Comparison of ENCODE assay signal across 8 cellular contexts in the genomic region with DNA sequence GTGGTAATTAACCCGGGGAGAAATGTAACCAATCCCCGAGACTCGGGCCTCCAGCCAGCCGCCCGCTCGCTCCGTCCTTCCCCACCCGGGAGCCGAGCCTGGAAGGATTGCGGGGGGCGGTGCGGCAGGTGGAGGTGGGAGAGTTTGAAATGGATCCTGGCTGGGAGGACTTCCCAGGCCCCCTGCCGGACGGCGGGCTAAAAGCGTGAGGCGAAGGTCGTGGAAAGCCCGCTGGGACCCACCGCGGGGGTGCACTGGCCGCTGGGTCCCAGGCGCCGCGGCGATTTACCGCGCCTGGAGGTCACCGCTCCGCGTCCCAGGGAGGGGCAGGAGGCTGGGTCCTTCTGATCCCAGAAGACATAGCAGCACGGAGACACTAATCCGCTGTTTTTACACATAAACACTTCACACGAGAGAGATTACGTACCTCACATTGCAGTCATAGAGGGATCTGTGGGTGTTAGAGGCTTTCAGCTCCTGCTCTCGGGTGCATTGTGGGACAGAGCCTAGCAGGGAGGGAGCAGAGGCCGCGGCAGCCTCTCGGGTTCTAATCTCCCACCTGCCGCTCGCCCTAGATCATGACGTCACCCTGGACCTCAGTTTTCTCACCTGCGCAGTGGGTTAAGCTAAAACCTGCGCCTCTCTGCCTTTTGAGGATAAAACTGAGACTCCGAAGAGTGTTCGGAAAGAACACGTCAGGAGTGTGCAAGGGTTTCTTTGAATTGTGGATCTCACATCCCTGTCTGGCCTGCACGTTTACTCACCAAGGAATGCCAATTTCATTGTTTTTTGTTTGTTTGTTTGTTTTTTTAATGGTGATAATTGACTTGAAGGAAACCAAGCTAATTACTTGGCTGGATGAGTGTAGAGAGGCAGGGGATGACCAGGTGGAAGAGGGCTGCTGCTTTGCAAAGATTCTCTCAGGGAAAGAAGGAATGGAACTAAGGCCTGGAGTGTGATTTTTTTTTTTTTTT. TPM values are rescaled to one million over a fixed set of nuclear protein-coding genes. Genes with fewer than 3 reads are reported as not detected.
A peak's percentile ranks its signal among the peaks of the same experiment; 100 is the strongest.
DNase-seq lines count a peak whose midpoint lies in the region; ATAC-seq and TF ChIP-seq lines count a peak whose summit lies in the region.

No MANE protein-coding gene starts in this region.

- no peak overlapping the region for H2BK120ac ChIP-seq in mesenchymal stem cell (ENCODE audit: low read depth, low read length)

- no peak overlapping the region for H3K4ac ChIP-seq in mesenchymal stem cell (ENCODE audit: low read depth in 1 of 2, low read length in 2 of 2)

- peak overlapping the region; percentile 87 for H3K4me3 Mint-ChIP-seq in HFFc6
- peak overlapping the region; percentile 78 for H3K4me3 Mint-ChIP-seq in stimulated activated effector memory CD8-positive, alpha-beta T cell treated with anti-CD3 and anti-CD28 coated beads, Interleukin-12 subunit alpha, Interleukin-12 subunit beta, amount 100 ng/mL, for 72 hours

- peak overlapping the region; percentile 40 for H2BK5ac ChIP-seq in mesenchymal stem cell (ENCODE audit: low read depth, low read length, poor library complexity, severe bottlenecking)

- no peak overlapping the region for H3K14ac ChIP-seq in mesenchymal stem cell (ENCODE audit: low read length in 2 of 2)

- H2BK15ac ChIP-seq in mesenchymal stem cell (ENCODE audit: low read depth, poor library complexity, severe bottlenecking), result no peak overlapping the region

- peak overlapping the region; percentile 91 for H2AFZ ChIP-seq in mesenchymal stem cell (ENCODE audit: low read depth, low read length)

- peak overlapping the region in 1 of 2 experiments; percentile 70 for H2BK12ac ChIP-seq in mesenchymal stem cell (ENCODE audit: low read length in 2 of 2)

- H3K4me3 ChIP-seq in dorsolateral prefrontal cortex (peak overlapping the region; percentile 59 to 98 (median 80)), mesenchymal stem cell (ENCODE audit: insufficient read depth in 1 of 2, low read depth in 1 of 2, low read length in 2 of 2) (peak overlapping the region; percentile 65 to 85)

- no peaks in the 10 kb centered on the region for H3K9me3 Mint-ChIP-seq in HFFc6
- H3K9me3 Mint-ChIP-seq in stimulated activated effector memory CD8-positive, alpha-beta T cell treated with anti-CD3 and anti-CD28 coated beads, Interleukin-12 subunit alpha, Interleukin-12 subunit beta, amount 100 ng/mL, for 72 hours, result no peaks in the 10 kb centered on the region

- no peaks in the 10 kb centered on the region for H3K36me3 ChIP-seq in mesenchymal stem cell (ENCODE audit: control insufficient read depth in 1 of 2, insufficient read depth in 2 of 2, low read depth in 1 of 2, low read length in 2 of 2)

- TF ChIP-seq CTCF in HFFc6 (IDR thresholded peaks at IDR 0.05), result peak; percentile 70
- TF ChIP-seq CTCF in dorsolateral prefrontal cortex (IDR thresholded peaks at IDR 0.05 in 54 of 56, conservative IDR thresholded peaks at IDR 0.05 in 2 of 56; ENCODE audit: low read depth in 1 of 56, partially characterized antibody in 56 of 56), result peak in 27 of 56 donors; percentile 1 to 44 (median 24)

- peak; percentile 1 for TF ChIP-seq POLR2A in GM15510 (IDR thresholded peaks at IDR 0.05; ENCODE audit: borderline replicate concordance, extremely low read depth, insufficient read length)

- peak overlapping the region; percentile 91 for H3K9ac ChIP-seq in mesenchymal stem cell (ENCODE audit: low read length)

- no peaks in the 10 kb centered on the region for H3K27me3 ChIP-seq in dorsolateral prefrontal cortex
- peaks cover 0 to 6% of the 10 kb centered on the region in 2 experiments for H3K27me3 ChIP-seq in mesenchymal stem cell (ENCODE audit: control insufficient read depth in 1 of 2, insufficient read depth in 1 of 2, low read length in 2 of 2)

- H3K79me1 ChIP-seq in mesenchymal stem cell (replicated peaks; ENCODE audit: low read length, poor library complexity, severe bottlenecking), result no peaks in the 10 kb centered on the region

- DNase-seq in HFFc6 (peak; percentile 47), NCI-H1417 (lab: John Stamatoyannopoulos, UW) (peak; percentile 46 to 94 (median 86)), dorsolateral prefrontal cortex (peak in 6 of 10 donors; percentile 36 to 53 (median 49)), mesenchymal stem cell (peak; percentile 82), ureter (ENCODE audit: low spot score) (no peak)
- DNase-seq in stimulated activated effector memory CD8-positive, alpha-beta T cell treated with anti-CD3 and anti-CD28 coated beads, Interleukin-12 subunit alpha, Interleukin-12 subunit beta, amount 100 ng/mL, for 72 hours (ENCODE audit: low spot score in 2 of 2), result peak in 1 of 2 donors; percentile 29

- H3K27ac ChIP-seq in dorsolateral prefrontal cortex (peak overlapping the region in 58 of 59 donors; percentile 2 to 94 (median 83)), mesenchymal stem cell (ENCODE audit: low read length, poor library complexity, severe bottlenecking) (peak overlapping the region; percentile 46)

- no peaks in the 10 kb centered on the region for H3K36me3 Mint-ChIP-seq in HFFc6 (ENCODE audit: low read depth)
- peaks cover 12% of the 10 kb centered on the region for H3K36me3 Mint-ChIP-seq in stimulated activated effector memory CD8-positive, alpha-beta T cell treated with anti-CD3 and anti-CD28 coated beads, Interleukin-12 subunit alpha, Interleukin-12 subunit beta, amount 100 ng/mL, for 72 hours

- H4K91ac ChIP-seq in mesenchymal stem cell (ENCODE audit: low read length), result no peak overlapping the region

- no peak overlapping the region for H2AK5ac ChIP-seq in mesenchymal stem cell (ENCODE audit: low read length, severe bottlenecking)

- H3K23ac ChIP-seq in mesenchymal stem cell (ENCODE audit: low read length in 2 of 2), result peak overlapping the region in 1 of 2 experiments; percentile 24

- H3K27ac Mint-ChIP-seq in HFFc6, result peak overlapping the region; percentile 40
- peak overlapping the region; percentile 94 for H3K27ac Mint-ChIP-seq in stimulated activated effector memory CD8-positive, alpha-beta T cell treated with anti-CD3 and anti-CD28 coated beads, Interleukin-12 subunit alpha, Interleukin-12 subunit beta, amount 100 ng/mL, for 72 hours

- 9% methylated on average over 37 of the region's 48 CpGs for WGBS in mesenchymal stem cell

- peak overlapping the region; percentile 76 for H4K8ac ChIP-seq in mesenchymal stem cell (ENCODE audit: low read length)

- H3K18ac ChIP-seq in mesenchymal stem cell (ENCODE audit: low read depth in 1 of 2, low read length in 2 of 2), result peak overlapping the region; percentile 70 to 72

- H3K9me3 ChIP-seq in mesenchymal stem cell (ENCODE audit: control insufficient read depth, low read length), result no peaks in the 10 kb centered on the region

- intact Hi-C loops in dorsolateral prefrontal cortex (cut with DNase I), result loop anchor here (2.0 to 5.0 kb wide), 2 partner anchors 17 to 54 kb away; a partner anchor contains a TSS

- peak; percentile 70 to 73 for ATAC-seq in activated CD4-positive, CD25-positive, alpha-beta regulatory T cell treated with anti-CD3 and anti-CD28 coated beads, Interleukin-2, amount 50 U/mL, for 24 hours
- ATAC-seq in stimulated activated effector memory CD8-positive, alpha-beta T cell treated with anti-CD3 and anti-CD28 coated beads, Interleukin-12 subunit alpha, Interleukin-12 subunit beta, amount 100 ng/mL, for 72 hours, result peak; percentile 85

- peaks cover 9% of the 10 kb centered on the region for H3K27me3 Mint-ChIP-seq in HFFc6 (ENCODE audit: insufficient read depth)

- H3K4me1 Mint-ChIP-seq in HFFc6 (ENCODE audit: low read depth), result peaks cover 25% of the 10 kb centered on the region
- peaks cover 23% of the 10 kb centered on the region for H3K4me1 Mint-ChIP-seq in stimulated activated effector memory CD8-positive, alpha-beta T cell treated with anti-CD3 and anti-CD28 coated beads, Interleukin-12 subunit alpha, Interleukin-12 subunit beta, amount 100 ng/mL, for 72 hours

- H3K4me2 ChIP-seq in mesenchymal stem cell (ENCODE audit: low read length, poor library complexity, severe bottlenecking), result peak overlapping the region; percentile 99

- H3K4me1 ChIP-seq in mesenchymal stem cell (ENCODE audit: control insufficient read depth, insufficient read depth, low read depth, low read length), result peaks cover 7% of the 10 kb centered on the region

RNA-seq across cellular contexts. Expression of a gene that starts 17.1 kb away (rescaled TPM):
- 10 to 100 TPM; 60.3 to 72.7 (median 64.9) TPM for total RNA-seq in HFFc6 (2021; fragmentation: NEBNext Ultra II Directional; extraction: Animal tissue kit (Norgen Biotek cat#: 25700))
- total RNA-seq in dorsolateral prefrontal cortex, result 100 to 1,000 TPM in 22 of 120 experiments, 10 to 100 TPM in 98; 57.9 to 136 (median 90.5) TPM
- polyA plus RNA-seq in mesenchymal stem cell (2013, experiment 1 of 2), result 37.8 TPM
- 38.6 TPM for polyA plus RNA-seq in mesenchymal stem cell (2013, experiment 2 of 2)
- 55.3 TPM for total RNA-seq in ureter

RNA-seq across cellular contexts. Expression of a gene that starts 19.3 kb away (rescaled TPM):
- not detected for total RNA-seq in HFFc6 (2021; fragmentation: NEBNext Ultra II Directional; extraction: Animal tissue kit (Norgen Biotek cat#: 25700))
- total RNA-seq in dorsolateral prefrontal cortex (10 to 100 TPM in 2 of 120 experiments, 1 to 10 TPM in 62, under 1 TPM in 53, not detected in 3; 0.07 to 14.1 (median 1.2) TPM), ureter (0.16 TPM)
- polyA plus RNA-seq in mesenchymal stem cell (2013, experiment 1 of 2), result not detected
- polyA plus RNA-seq in mesenchymal stem cell (2013, experiment 2 of 2), result 0.03 TPM

RNA-seq across cellular contexts. Expression of a gene that starts 44.4 kb away (rescaled TPM):
- not detected for total RNA-seq in HFFc6 (2021; fragmentation: NEBNext Ultra II Directional; extraction: Animal tissue kit (Norgen Biotek cat#: 25700))
- 1 to 10 TPM in 3 of 120 experiments, under 1 TPM in 65, not detected in 52; 0.26 to 1.5 (median 0.48) TPM for total RNA-seq in dorsolateral prefrontal cortex
- not detected for polyA plus RNA-seq in mesenchymal stem cell (2013, experiment 1 of 2)
- 0.03 TPM for polyA plus RNA-seq in mesenchymal stem cell (2013, experiment 2 of 2)
- total RNA-seq in ureter, result not detected

RNA-seq across cellular contexts. Expression of a gene that starts 59.1 kb away (rescaled TPM):
- total RNA-seq in HFFc6 (2021; fragmentation: NEBNext Ultra II Directional; extraction: Animal tissue kit (Norgen Biotek cat#: 25700)), result not detected
- total RNA-seq in dorsolateral prefrontal cortex (1 to 10 TPM in 2 of 120 experiments, under 1 TPM in 115, not detected in 3; 0.09 to 1.2 (median 0.32) TPM), ureter (not detected)
- not detected for polyA plus RNA-seq in mesenchymal stem cell (2013, experiment 1 of 2)
- not detected for polyA plus RNA-seq in mesenchymal stem cell (2013, experiment 2 of 2)
